ENCODE assay signal across 22 cellular contexts in genomic region chr5:58974083-58974482, GRCh38.
"Had no signal": no experiment of that assay in that cellular context is flagged by ENCODE, and none has a peak within 500 bp of the region (broad histone marks: within the 10 kb centered on the region; RNA-seq: fewer than 3 reads in every experiment).

No MANE protein-coding gene starts in this region.

- H3K4me3 Mint-ChIP-seq: activated B cell treated with CpG ODN at 0.5 μM for 24 hours; activated CD4-positive, alpha-beta memory T cell treated with anti-CD3 and anti-CD28 coated beads, Interleukin-2, amount 10 ng/mL, durations not matched to agents 7 days and 5 days; activated CD4-positive, alpha-beta T cell treated with anti-CD3 and anti-CD28 coated beads for 36 hours; activated naive CD4-positive, alpha-beta T cell treated with anti-CD3 and anti-CD28 coated beads, Interleukin-2, amount 50 U/mL, for 24 hours; brain; mesothelial cell of epicardium; naive thymus-derived CD8-positive, alpha-beta T cell; neural progenitor cell had no signal

- H3K9me3 Mint-ChIP-seq: activated B cell treated with CpG ODN at 0.5 μM for 24 hours; activated CD4-positive, alpha-beta memory T cell treated with anti-CD3 and anti-CD28 coated beads, Interleukin-2, amount 10 ng/mL, durations not matched to agents 7 days and 5 days; activated naive CD4-positive, alpha-beta T cell treated with anti-CD3 and anti-CD28 coated beads, Interleukin-2, amount 50 U/mL, for 24 hours; brain; mesothelial cell of epicardium; naive thymus-derived CD8-positive, alpha-beta T cell; neural progenitor cell; stimulated activated naive CD8-positive, alpha-beta T cell treated with anti-CD3 and anti-CD28 coated beads, Interleukin-15, amount 100 ng/mL, for 72 hours had no signal

- H3K27ac Mint-ChIP-seq: activated B cell treated with CpG ODN at 0.5 μM for 24 hours; activated CD4-positive, alpha-beta memory T cell treated with anti-CD3 and anti-CD28 coated beads, Interleukin-2, amount 10 ng/mL, durations not matched to agents 7 days and 5 days; activated CD4-positive, alpha-beta T cell treated with anti-CD3 and anti-CD28 coated beads for 36 hours; activated naive CD4-positive, alpha-beta T cell treated with anti-CD3 and anti-CD28 coated beads, Interleukin-2, amount 50 U/mL, for 24 hours; mesothelial cell of epicardium; neural progenitor cell had no signal

- FAIRE-seq: endometrium, frontal cortex had no signal

- H3K4me1 Mint-ChIP-seq: activated B cell treated with CpG ODN at 0.5 μM for 24 hours; activated naive CD4-positive, alpha-beta T cell treated with anti-CD3 and anti-CD28 coated beads, Interleukin-2, amount 50 U/mL, for 24 hours; mesothelial cell of epicardium; neural progenitor cell had no signal

- H3K36me3 ChIP-seq: neural progenitor cell had no signal

- H3K27me3 ChIP-seq: neural progenitor cell, tibial artery had no signal

- H3K27me3 Mint-ChIP-seq: activated B cell treated with CpG ODN at 0.5 μM for 24 hours; activated CD4-positive, alpha-beta memory T cell treated with anti-CD3 and anti-CD28 coated beads, Interleukin-2, amount 10 ng/mL, durations not matched to agents 7 days and 5 days; activated CD4-positive, alpha-beta T cell treated with anti-CD3 and anti-CD28 coated beads for 36 hours; activated naive CD4-positive, alpha-beta T cell treated with anti-CD3 and anti-CD28 coated beads, Interleukin-2, amount 50 U/mL, for 24 hours; brain; naive thymus-derived CD8-positive, alpha-beta T cell; stimulated activated naive CD8-positive, alpha-beta T cell treated with anti-CD3 and anti-CD28 coated beads, Interleukin-15, amount 100 ng/mL, for 72 hours had no signal

- H3K4me1 ChIP-seq: neural progenitor cell had no signal

- H3K27ac ChIP-seq: left ventricle myocardium inferior, neural progenitor cell, tibial artery had no signal

- H3K4me3 ChIP-seq: left ventricle myocardium inferior, neural progenitor cell, tibial artery had no signal

- ATAC-seq: activated CD4-positive, alpha-beta T cell treated with anti-CD3 and anti-CD28 coated beads for 36 hours; naive thymus-derived CD8-positive, alpha-beta T cell; stimulated activated naive CD8-positive, alpha-beta T cell treated with anti-CD3 and anti-CD28 coated beads, Interleukin-15, amount 100 ng/mL, for 72 hours had no signal

- H3K9me3 ChIP-seq: left ventricle myocardium inferior, tibial artery had no signal

- DNase-seq: activated B cell treated with CpG ODN at 0.5 μM for 24 hours; activated CD4-positive, alpha-beta memory T cell treated with anti-CD3 and anti-CD28 coated beads, Interleukin-2, amount 10 ng/mL, durations not matched to agents 7 days and 5 days; activated CD4-positive, alpha-beta T cell treated with anti-CD3 and anti-CD28 coated beads for 36 hours; activated gamma-delta T cell treated with Interleukin-2 at 50 U/mL for 16 hours; aorta; erythroblast; hippocampal formation; kidney glomerular epithelial cell; left ventricle myocardium inferior; naive thymus-derived CD8-positive, alpha-beta T cell; posterior cingulate gyrus; retina; stimulated activated CD4-positive, alpha-beta T cell treated with anti-CD3 and anti-CD28 coated beads, Interleukin-1b, Interleukin-23, amount 100 ng/mL, for 48 hours; stimulated activated naive CD8-positive, alpha-beta T cell treated with anti-CD3 and anti-CD28 coated beads, Interleukin-15, amount 100 ng/mL, for 72 hours; T-helper 9 cell; tibial artery had no signal
